Comparison of ENCODE assay signal across 14 cellular contexts in genomic region chr3:184659797-184660301, GRCh38. TPM values are rescaled to one million over a fixed set of nuclear protein-coding genes. Genes with fewer than 3 reads are reported as not detected.
A peak's percentile ranks its signal among the peaks of the same experiment; 100 is the strongest.
DNase-seq lines count a peak whose midpoint lies in the region; ATAC-seq, FAIRE-seq and TF ChIP-seq lines count a peak whose summit lies in the region.
"Had no signal": no experiment of that assay in that cellular context is flagged by ENCODE, and none has a peak within 500 bp of the region (broad histone marks: within the 10 kb centered on the region; RNA-seq: fewer than 3 reads in every experiment).

No MANE protein-coding gene starts in this region.

- H4K91ac ChIP-seq in H9 (ENCODE audit: insufficient read length, low read depth, low read length) = no peak overlapping the region
- H4K91ac ChIP-seq in H1 (replicated peaks; ENCODE audit: insufficient read length, low read length) = peak overlapping the region; percentile 23
- peak overlapping the region; percentile 33 for H4K91ac ChIP-seq in trophoblast cell (ENCODE audit: low read depth, low read length)

- no peak for TF ChIP-seq POLR2A in H1 (IDR thresholded peaks at IDR 0.05; ENCODE audit: control extremely low read depth in 1 of 2, low read depth in 2 of 2, low read length in 2 of 2)
- no peak for TF ChIP-seq POLR2A in GM12892 (IDR thresholded peaks at IDR 0.05; ENCODE audit: low read depth, low read length)

- no peak overlapping the region for H2BK20ac ChIP-seq in H9 (ENCODE audit: low read depth, low read length, poor library complexity, severe bottlenecking)
- peak overlapping the region; percentile 86; the same call in 1 of the 2 replicates for H2BK20ac ChIP-seq in H1 (ENCODE audit: low read length)

- H3K4me3 ChIP-seq in H1 (ENCODE audit: extremely low read depth in 1 of 4, insufficient read depth in 2 of 4, low read depth in 3 of 4, low read length in 4 of 4) = no peak overlapping the region
- H3K4me3 ChIP-seq in trophoblast cell (ENCODE audit: low read depth, low read length) = no peak overlapping the region
- no peak overlapping the region for H3K4me3 ChIP-seq in naive thymus-derived CD4-positive, alpha-beta T cell (ENCODE audit: low read length)
- H3K4me3 ChIP-seq: sigmoid colon, thyroid gland had no signal

- no peak overlapping the region; a peak in 1 of 5 replicates for H3K4me3 Mint-ChIP-seq in H9
- H3K4me3 Mint-ChIP-seq in naive thymus-derived CD4-positive, alpha-beta T cell = no peak overlapping the region
- H3K4me3 Mint-ChIP-seq: CD4-positive, alpha-beta memory T cell; immature natural killer cell had no signal

- H3K27me3 Mint-ChIP-seq in H9 (ENCODE audit: low read depth) = peaks cover 11% of the 10 kb centered on the region
- peaks cover 0 to 10% (median 0%) of the 10 kb centered on the region in 5 donors for H3K27me3 Mint-ChIP-seq in naive thymus-derived CD4-positive, alpha-beta T cell

- no peak overlapping the region for H4K8ac ChIP-seq in H9 (replicated peaks; ENCODE audit: insufficient read length, low read depth, low read length)
- H4K8ac ChIP-seq in H1 (ENCODE audit: extremely low read depth, insufficient read depth, low read length) = 0 out of 2 replicates have a peak overlapping the region, but pooled peaks have one; percentile 57
- H4K8ac ChIP-seq in trophoblast cell (ENCODE audit: low read depth, low read length) = peak overlapping the region; percentile 67

- H3K9ac ChIP-seq in H9 (ENCODE audit: extremely low read depth, insufficient read length, low read length) (no peak overlapping the region), H1 (replicated peaks in 1 of 4; ENCODE audit: extremely low read depth in 1 of 4, low read depth in 3 of 4, low read length in 3 of 4) (no peak overlapping the region), trophoblast cell (ENCODE audit: low read length) (no peak overlapping the region)

- no peak for TF ChIP-seq EP300 in H1 (IDR thresholded peaks at IDR 0.05; ENCODE audit: borderline replicate concordance in 1 of 2, low read depth in 2 of 2, low read length in 2 of 2)

- H2AK5ac ChIP-seq in H9 (ENCODE audit: insufficient read length, low read length) (no peak overlapping the region), H1 (ENCODE audit: low read depth, low read length) (no peak overlapping the region), trophoblast cell (ENCODE audit: low read length) (peak overlapping the region; percentile 96)

- H4K12ac ChIP-seq in trophoblast cell (ENCODE audit: low read depth, low read length) = no peak overlapping the region

- H3K23ac ChIP-seq in H9 (ENCODE audit: insufficient read length, low read depth, low read length) (no peak overlapping the region), H1 (ENCODE audit: insufficient read length) (no peak overlapping the region), trophoblast cell (ENCODE audit: low read length) (no peak overlapping the region)

- peak; percentile 54 for DNase-seq in H9
- peak; percentile 93 to 97 for DNase-seq in NCI-H524 (lab: John Stamatoyannopoulos, UW)
- DNase-seq in H1 (ENCODE audit: low read depth in 1 of 2, low spot score in 2 of 2) = no peak
- peak; percentile 52 to 60 for DNase-seq in trophoblast cell
- no peak for DNase-seq in dedifferentiated amniotic fluid mesenchymal stem cell (ENCODE audit: extremely low spot score)
- no peak for DNase-seq in naive thymus-derived CD4-positive, alpha-beta T cell
- DNase-seq in NCI-H345 treated with DMSO at 0.1 percent for 48 hours (lab: John Stamatoyannopoulos, UW; ENCODE audit: unreplicated experiment) = no peak
- DNase-seq in GM12892 (ENCODE audit: insufficient read length) = no peak
- DNase-seq: activated naive CD4-positive, alpha-beta T cell treated with anti-CD3 and anti-CD28 coated beads, Interleukin-2, amount 50 U/mL, for 16 hours; CD4-positive, alpha-beta memory T cell; immature natural killer cell; NCI-H2171 treated with DMSO at 0.1 percent for 48 hours; sigmoid colon; thyroid gland had no signal

- H4K5ac ChIP-seq in H9 (ENCODE audit: insufficient read length, low read depth, low read length) (no peak overlapping the region), H1 (ENCODE audit: insufficient read length, low read depth, low read length) (no peak overlapping the region)

- TF ChIP-seq RAD21 in H1 (IDR thresholded peaks at IDR 0.05 in 1 of 2, conservative IDR thresholded peaks at IDR 0.05 in 1 of 2; ENCODE audit: low read depth in 2 of 2, low read length in 2 of 2) = peak in 1 of 2 experiments; percentile 18; a peak in 1 of 4 replicates

- intact Hi-C loops in naive thymus-derived CD4-positive, alpha-beta T cell (cut with micrococcal nuclease) = no loop called here

- H3K79me1 ChIP-seq in H9 (ENCODE audit: insufficient read depth, low read depth, low read length, poor library complexity, severe bottlenecking) = no peaks in the 10 kb centered on the region
- H3K79me1 ChIP-seq in H1 (ENCODE audit: low read depth, low read length) = no peaks in the 10 kb centered on the region
- peaks cover 21% of the 10 kb centered on the region for H3K79me1 ChIP-seq in trophoblast cell (ENCODE audit: low read length)

- ATAC-seq in naive thymus-derived CD4-positive, alpha-beta T cell = no peak

- H3K27me3 ChIP-seq in H9 (ENCODE audit: insufficient read depth, low read length) (no peaks in the 10 kb centered on the region), H1 (replicated peaks in 1 of 4; ENCODE audit: control insufficient read depth in 3 of 4, extremely low read depth in 1 of 4, insufficient read depth in 3 of 4, low read length in 3 of 4) (no peaks in the 10 kb centered on the region; a peak in 1 of 7 replicates), trophoblast cell (ENCODE audit: insufficient read depth, low read length) (no peaks in the 10 kb centered on the region)
- no peaks in the 10 kb centered on the region for H3K27me3 ChIP-seq in naive thymus-derived CD4-positive, alpha-beta T cell (ENCODE audit: control insufficient read depth in 2 of 2, insufficient read depth in 2 of 2, low read length in 2 of 2)
- H3K27me3 ChIP-seq: sigmoid colon, thyroid gland had no signal

- H3T11ph ChIP-seq in H9 (ENCODE audit: low read length) = no peak overlapping the region

- TF ChIP-seq CTCF in H9 (conservative IDR thresholded peaks at IDR 0.05) (no peak), H1 (IDR thresholded peaks at IDR 0.05; ENCODE audit: control extremely low read depth in 1 of 3, insufficient read depth in 1 of 3, low read depth in 1 of 3, low read length in 3 of 3) (no peak)

- no peak overlapping the region for H2BK5ac ChIP-seq in H9 (ENCODE audit: insufficient read length, low read length)
- peak overlapping the region; percentile 83; the same call in 1 of the 2 replicates for H2BK5ac ChIP-seq in H1 (ENCODE audit: low read depth, low read length)
- peak overlapping the region; percentile 65 for H2BK5ac ChIP-seq in trophoblast cell (ENCODE audit: low read depth, low read length, poor library complexity)

- no CpG with 5 or more reads among the region's 10 CpGs for WGBS in H9 (ENCODE audit: extremely low coverage, insufficient read length, low lambda C conversion rate)
- WGBS in H1 (ENCODE audit: extremely low coverage in 1 of 2, insufficient coverage in 1 of 2, insufficient read length in 1 of 2, insufficient replicate concordance in 2 of 2, low coverage in 1 of 2, low lambda C conversion rate in 2 of 2, missing lambda C conversion rate in 1 of 2), 2 experiments = 66% methylated on average over 10 of the region's 10 CpGs; no CpG with 5 or more reads in 1 of the 2 experiments
- no CpG with 5 or more reads among the region's 10 CpGs for WGBS in trophoblast cell (ENCODE audit: extremely low coverage, insufficient coverage, insufficient read length)

- H2AFZ ChIP-seq in H9 (ENCODE audit: low read length) (no peak overlapping the region), H1 (ENCODE audit: low read length) (no peak overlapping the region), trophoblast cell (ENCODE audit: insufficient read depth, low read length, poor library complexity) (no peak overlapping the region)

- peak overlapping the region; percentile 45 for H3K18ac ChIP-seq in H9 (ENCODE audit: insufficient read length, low read depth, low read length)
- peak overlapping the region; percentile 78; the same call in 1 of the 2 replicates for H3K18ac ChIP-seq in H1 (ENCODE audit: extremely low read depth, low read length)
- peak overlapping the region; percentile 80 for H3K18ac ChIP-seq in trophoblast cell (ENCODE audit: low read length)

- H3K9me3 Mint-ChIP-seq in H9 = peaks cover 0 to 3% of the 10 kb centered on the region in 2 experiments; a peak in 1 of 5 replicates
- peaks cover 0 to 1% (median 0%) of the 10 kb centered on the region in 11 donors for H3K9me3 Mint-ChIP-seq in naive thymus-derived CD4-positive, alpha-beta T cell
- H3K9me3 Mint-ChIP-seq: immature natural killer cell had no signal

- peak overlapping the region in 1 of 3 experiments; percentile 80; a peak in 1 of 7 replicates for H3K27ac Mint-ChIP-seq in H9
- no peak overlapping the region for H3K27ac Mint-ChIP-seq in naive thymus-derived CD4-positive, alpha-beta T cell
- H3K27ac Mint-ChIP-seq: CD4-positive, alpha-beta memory T cell; immature natural killer cell had no signal

- H2BK12ac ChIP-seq in H9 (ENCODE audit: insufficient read length, low read depth, low read length) = no peak overlapping the region
- peak overlapping the region; percentile 90; the same call in 1 of the 2 replicates for H2BK12ac ChIP-seq in H1 (ENCODE audit: low read depth, low read length)
- peak overlapping the region; percentile 81 for H2BK12ac ChIP-seq in trophoblast cell (ENCODE audit: low read length)

- H3K56ac ChIP-seq in H9 (ENCODE audit: insufficient read length, low read depth, low read length) (no peak overlapping the region), H1 (replicated peaks; ENCODE audit: insufficient read length, low read depth, low read length) (no peak overlapping the region)

- no peaks in the 10 kb centered on the region for H3K36me3 ChIP-seq in H1 (ENCODE audit: control insufficient read depth in 2 of 4, insufficient read depth in 4 of 4, low read length in 3 of 4)
- H3K36me3 ChIP-seq in trophoblast cell (ENCODE audit: control insufficient read depth in 1 of 2, insufficient read depth in 2 of 2, low read length in 2 of 2) = no peaks in the 10 kb centered on the region
- no peaks in the 10 kb centered on the region for H3K36me3 ChIP-seq in naive thymus-derived CD4-positive, alpha-beta T cell (ENCODE audit: control insufficient read depth in 2 of 3, insufficient read depth in 3 of 3, low read length in 3 of 3)
- H3K36me3 ChIP-seq: sigmoid colon, thyroid gland had no signal

- H3K4ac ChIP-seq in H9 (ENCODE audit: low read depth, low read length) (no peak overlapping the region), H1 (replicated peaks; ENCODE audit: insufficient read length, low read depth, low read length) (no peak overlapping the region), trophoblast cell (ENCODE audit: low read depth, low read length) (peak overlapping the region; percentile 4)

- H3K23me2 ChIP-seq in H9 (ENCODE audit: insufficient read length, low read depth, low read length, poor library complexity, severe bottlenecking) (no peaks in the 10 kb centered on the region), H1 (ENCODE audit: low read depth, low read length) (no peaks in the 10 kb centered on the region; the same call in 1 of the 2 replicates)

- H3K4me2 ChIP-seq in H9 (ENCODE audit: insufficient read depth, insufficient read length, low read length) = no peak overlapping the region
- H3K4me2 ChIP-seq in H1 (ENCODE audit: insufficient read depth in 1 of 2, low read depth in 2 of 2, low read length in 2 of 2) = peak overlapping the region; percentile 7 to 13; a peak in 1 of 4 replicates
- no peak overlapping the region for H3K4me2 ChIP-seq in trophoblast cell (ENCODE audit: low read length)

- no peaks in the 10 kb centered on the region for H3K36me3 Mint-ChIP-seq in H9 (ENCODE audit: insufficient read depth in 1 of 3, low read depth in 3 of 3)
- H3K36me3 Mint-ChIP-seq in naive thymus-derived CD4-positive, alpha-beta T cell = no peaks in the 10 kb centered on the region
- H3K36me3 Mint-ChIP-seq: CD4-positive, alpha-beta memory T cell; immature natural killer cell had no signal

- H3K9me3 ChIP-seq in H9 (ENCODE audit: control insufficient read depth, low read depth, low read length) (no peaks in the 10 kb centered on the region), H1 (ENCODE audit: insufficient read depth in 2 of 2, low read depth in 1 of 2, low read length in 1 of 2) (no peaks in the 10 kb centered on the region), trophoblast cell (ENCODE audit: insufficient read depth, low read depth, low read length) (no peaks in the 10 kb centered on the region)
- H3K9me3 ChIP-seq in naive thymus-derived CD4-positive, alpha-beta T cell (ENCODE audit: control insufficient read depth in 2 of 3, low read length in 3 of 3) = no peaks in the 10 kb centered on the region
- H3K9me3 ChIP-seq: sigmoid colon, thyroid gland had no signal

- H3K4me1 Mint-ChIP-seq in H9 = peaks cover 58 to 74% of the 10 kb centered on the region in 2 experiments
- peaks cover 0 to 8% (median 0%) of the 10 kb centered on the region in 7 donors for H3K4me1 Mint-ChIP-seq in naive thymus-derived CD4-positive, alpha-beta T cell
- H3K4me1 Mint-ChIP-seq: CD4-positive, alpha-beta memory T cell; immature natural killer cell had no signal

- POLR2A ChIA-PET in H1 (lab: Charles Lee; ENCODE audit: partially characterized antibody) = interaction anchor here (0.6 to 2.0 kb wide), 3 partner anchors 13 to 52 kb away, joined by 3 to 7 read pairs (median 4); partner anchors contain the start of gene MAGEF1
- POLR2A ChIA-PET in naive thymus-derived CD4-positive, alpha-beta T cell (lab: Charles Lee) = no interaction called here

- H3K27ac ChIP-seq in H9 (ENCODE audit: insufficient read length, low read depth, low read length) (no peak overlapping the region), H1 (ENCODE audit: low read depth, low read length) (no peak overlapping the region), trophoblast cell (ENCODE audit: low read depth, low read length) (peak overlapping the region; percentile 1)
- H3K27ac ChIP-seq in naive thymus-derived CD4-positive, alpha-beta T cell (ENCODE audit: low read depth, low read length) = no peak overlapping the region
- H3K27ac ChIP-seq: sigmoid colon, thyroid gland had no signal

- H3K79me2 ChIP-seq in H9 (ENCODE audit: insufficient read depth, low read length) (no peaks in the 10 kb centered on the region), H1 (ENCODE audit: control insufficient read depth in 1 of 2, insufficient read depth in 2 of 2, low read length in 2 of 2) (no peaks in the 10 kb centered on the region), trophoblast cell (ENCODE audit: control insufficient read depth, insufficient read depth, low read length, poor library complexity) (peaks cover 3% of the 10 kb centered on the region)

- no peaks in the 10 kb centered on the region for H4K20me1 ChIP-seq in H9 (ENCODE audit: control insufficient read depth, insufficient read depth, insufficient read length)
- H4K20me1 ChIP-seq in H1 (replicated peaks in 1 of 2; ENCODE audit: control insufficient read depth in 1 of 2, insufficient read depth in 2 of 2, low read length in 2 of 2) = no peaks in the 10 kb centered on the region

- FAIRE-seq in H1 (lab: Jason Lieb, UNC) = no peak
- no peak for FAIRE-seq in GM12892 (lab: Jason Lieb, UNC)

- H3K4me1 ChIP-seq in H9 (ENCODE audit: insufficient read depth, low read length) = peaks cover 12% of the 10 kb centered on the region; the same call in 1 of the 2 replicates
- peaks cover 14 to 45% (median 26%) of the 10 kb centered on the region in 4 experiments for H3K4me1 ChIP-seq in H1 (replicated peaks in 1 of 4; ENCODE audit: control insufficient read depth in 3 of 4, insufficient read depth in 4 of 4, low read length in 3 of 4)
- H3K4me1 ChIP-seq in trophoblast cell (ENCODE audit: control insufficient read depth in 1 of 2, insufficient read depth in 2 of 2, low read length in 2 of 2) = peaks cover 31 to 37% of the 10 kb centered on the region in 2 experiments
- H3K4me1 ChIP-seq in naive thymus-derived CD4-positive, alpha-beta T cell (ENCODE audit: control insufficient read depth in 2 of 2, insufficient read depth in 2 of 2, low read length in 2 of 2) = no peaks in the 10 kb centered on the region
- H3K4me1 ChIP-seq: sigmoid colon, thyroid gland had no signal

- CTCF ChIA-PET in H1 (lab: Charles Lee; ENCODE audit: partially characterized antibody) = interaction anchor here (0.7 to 5.5 kb wide), 6 partner anchors 9 to 119 kb away, joined by 3 to 33 read pairs (median 4); no protein-coding TSS in a partner anchor
- CTCF ChIA-PET in naive thymus-derived CD4-positive, alpha-beta T cell (lab: Charles Lee) = no interaction called here

- H2BK120ac ChIP-seq in H9 (ENCODE audit: low read depth, low read length, poor library complexity, severe bottlenecking) (no peak overlapping the region), H1 (replicated peaks; ENCODE audit: low read depth, low read length) (peak overlapping the region; percentile 36), trophoblast cell (ENCODE audit: insufficient read depth, low read length, poor library complexity) (peak overlapping the region; percentile 70)

- H2BK15ac ChIP-seq in H9 (ENCODE audit: low read depth, low read length) (no peak overlapping the region), H1 (ENCODE audit: low read length) (peak overlapping the region; percentile 99)

- H3K14ac ChIP-seq in H9 (ENCODE audit: insufficient read depth, low read length) = peak overlapping the region; percentile 52
- H3K14ac ChIP-seq in H1 (ENCODE audit: insufficient read length) = no peak overlapping the region
- H3K14ac ChIP-seq in trophoblast cell (ENCODE audit: low read length) = peak overlapping the region; percentile 50

RNA-seq across cellular contexts. Expression of gene MAGEF1, which starts 52.0 kb away (rescaled TPM):
- total RNA-seq in H9 (2021) = 31.9 and 34.8 TPM in 2 replicates
- total RNA-seq in H1 (2021; fragmentation: NEBNext Ultra II Directional; extraction: Animal tissue kit (Norgen Biotek cat#: 25700)) = 54.1 and 56.7 TPM in 2 replicates
- 26.5 and 29.5 TPM in 2 replicates for polyA plus RNA-seq in H1 (2011; rRNA removed)
- 51.9 TPM for polyA plus RNA-seq in H1 (2011; cell fraction: cytosol; rRNA removed)
- 18.1 TPM for polyA plus RNA-seq in H1 (2011; cell fraction: nucleus; rRNA removed)
- polyA plus RNA-seq in H1 (2012, experiment 1 of 2) = 47.6 to 57.8 TPM (median 52.1 TPM) in 4 replicates
- 31.8 TPM for polyA plus RNA-seq in H1 (2012, experiment 2 of 2)
- polyA plus RNA-seq in H1 (2013, experiment 1 of 2) = 33.0 TPM
- polyA plus RNA-seq in H1 (2013, experiment 2 of 2) = 35.2 TPM
- 11.3 and 12.0 TPM in 2 replicates for polyA minus RNA-seq in H1 (2011; rRNA and poly(A)+ RNA removed)
- polyA minus RNA-seq in H1 (2011; cell fraction: cytosol; rRNA and poly(A)+ RNA removed) = 21.2 TPM
- polyA minus RNA-seq in H1 (2011; cell fraction: nucleus; rRNA and poly(A)+ RNA removed) = 11.4 TPM
- 28.9 and 31.1 TPM in 2 replicates for polyA plus RNA-seq in trophoblast cell (2013)
- total RNA-seq in naive thymus-derived CD4-positive, alpha-beta T cell = 10 to 100 TPM in 4 of 5 experiments, 1 to 10 TPM in 1; 9.0 to 17.4 (median 13.3) TPM
- 10 to 100 TPM; 24.8 to 40.0 TPM for polyA plus RNA-seq in naive thymus-derived CD4-positive, alpha-beta T cell
- 17.8 TPM for polyA plus RNA-seq in GM12892 (2012; ENCODE audit: missing spikeins)

Comparison
In these comparisons a context has a peak if more than half of its experiments do, and no peak if none do; other contexts are left out.
1. DNase-seq: peak in H9 (single experiment), NCI-H524 (2 of 2) and trophoblast cell (2 of 2); none in H1 (0 of 2), dedifferentiated amniotic fluid mesenchymal stem cell (single experiment), naive thymus-derived CD4-positive, alpha-beta T cell (0 of 9), NCI-H345 treated with DMSO at 0.1 percent for 48 hours (single experiment) and GM12892 (single experiment).
2. H3K4me2 ChIP-seq: peak in H1 (2 of 2); none in H9 (single experiment) and trophoblast cell (single experiment).
3. Peak in every context shown above with its lines, with median percentiles within 50 percentile points of each other: H3K18ac ChIP-seq.